19 cellular contexts compared by ENCODE assay signal in genomic region chr2:126665483-126665882, GRCh38. TPM values are rescaled to one million over a fixed set of nuclear protein-coding genes. Genes with fewer than 3 reads are reported as not detected.
A peak's percentile ranks its signal among the peaks of the same experiment; 100 is the strongest.
DNase-seq lines count a peak whose midpoint lies in the region; ATAC-seq, FAIRE-seq and TF ChIP-seq lines count a peak whose summit lies in the region.
"Had no signal": no experiment of that assay in that cellular context is flagged by ENCODE, and none has a peak within 500 bp of the region (broad histone marks: within the 10 kb centered on the region; RNA-seq: fewer than 3 reads in every experiment).

No MANE protein-coding gene starts in this region.

- H3K27ac ChIP-seq in CD4-positive, CD25-positive, alpha-beta regulatory T cell (ENCODE audit: insufficient read depth, low read length, poor library complexity, severe bottlenecking), result peak overlapping the region; percentile 76
- no peak overlapping the region for H3K27ac ChIP-seq in GM23338 (ENCODE audit: low read depth)
- peak overlapping the region; percentile 44; the same call in 1 of the 3 replicates for H3K27ac ChIP-seq in K562 (ENCODE audit: extremely low read depth, low read depth, low read length)
- no peak overlapping the region for H3K27ac ChIP-seq in thyroid gland
- H3K27ac ChIP-seq: C4-2B, foreskin keratinocyte, KMS-11 had no signal

- no TSS peak for BruUV-seq in K562 (replicated peaks; lab: Mats Ljungman, UMichigan)

- H3F3A ChIP-seq in GM23338 (replicated peaks; ENCODE audit: low read depth), result no peaks in the 10 kb centered on the region

- peaks cover 15% of the 10 kb centered on the region for H3K36me3 ChIP-seq in CD4-positive, CD25-positive, alpha-beta regulatory T cell (ENCODE audit: control insufficient read depth, insufficient read depth, low read length)
- H3K36me3 ChIP-seq in GM23338 (ENCODE audit: insufficient read depth), result no peaks in the 10 kb centered on the region
- H3K36me3 ChIP-seq in K562 (ENCODE audit: control insufficient read depth, insufficient read depth, low read length), result peaks cover 89% of the 10 kb centered on the region
- H3K36me3 ChIP-seq in thyroid gland, result no peaks in the 10 kb centered on the region

- H4K20me1 ChIP-seq in GM23338 (replicated peaks; ENCODE audit: insufficient read depth) (no peaks in the 10 kb centered on the region), K562 (replicated peaks; ENCODE audit: control insufficient read depth, insufficient read depth, low read length) (peaks cover 45% of the 10 kb centered on the region)

- H3K79me2 ChIP-seq in GM23338 (replicated peaks; ENCODE audit: insufficient read depth) (peaks cover 7% of the 10 kb centered on the region; the same call in 1 of the 2 replicates), K562 (ENCODE audit: control insufficient read depth, insufficient read depth, low read length) (peaks cover 99% of the 10 kb centered on the region)

- H3K4me1 ChIP-seq in CD4-positive, CD25-positive, alpha-beta regulatory T cell (ENCODE audit: control insufficient read depth, insufficient read depth, low read length, poor library complexity, severe bottlenecking), result peaks cover 56% of the 10 kb centered on the region
- H3K4me1 ChIP-seq in GM23338 (ENCODE audit: insufficient read depth) (no peaks in the 10 kb centered on the region), K562 (replicated peaks in 1 of 2; ENCODE audit: control insufficient read depth in 2 of 2, insufficient read depth in 2 of 2, low read length in 2 of 2) (peaks cover 61 to 63% of the 10 kb centered on the region in 2 experiments), thyroid gland (peaks cover 0 to 22% of the 10 kb centered on the region in 2 donors)
- H3K4me1 ChIP-seq: foreskin keratinocyte had no signal

- no peaks in the 10 kb centered on the region for H3K27me3 ChIP-seq in CD4-positive, CD25-positive, alpha-beta regulatory T cell (ENCODE audit: control insufficient read depth, insufficient read depth, low read length)
- H3K27me3 ChIP-seq in GM23338 (ENCODE audit: insufficient read depth), result no peaks in the 10 kb centered on the region
- H3K27me3 ChIP-seq in K562 (ENCODE audit: control insufficient read depth in 2 of 2, insufficient read depth in 2 of 2, low read length in 2 of 2), result no peaks in the 10 kb centered on the region
- no peaks in the 10 kb centered on the region for H3K27me3 ChIP-seq in thyroid gland
- H3K27me3 ChIP-seq: foreskin keratinocyte had no signal

- TF ChIP-seq POLR2A in K562 (conservative IDR thresholded peaks at IDR 0.05) (no peak), GM12891 (IDR thresholded peaks at IDR 0.05; ENCODE audit: low read depth, low read length) (no peak), thyroid gland (IDR thresholded peaks at IDR 0.05) (no peak)

- TF ChIP-seq EP300 in K562 (IDR thresholded peaks at IDR 0.05; ENCODE audit: low read length), result no peak

- TF ChIP-seq RAD21 in K562 (CRISPR knock-in tag; conservative IDR thresholded peaks at IDR 0.05 in 1 of 2, IDR thresholded peaks at IDR 0.05 in 1 of 2), result no peak

- H3K9me2 ChIP-seq in GM23338 (ENCODE audit: insufficient read depth), result no peaks in the 10 kb centered on the region

- in situ Hi-C loops in K562 (cut with MboI), result no loop called here

- no peak overlapping the region for H2AFZ ChIP-seq in GM23338
- no peak overlapping the region for H2AFZ ChIP-seq in K562 (ENCODE audit: low read depth, low read length)

- H3K27ac Mint-ChIP-seq in CD4-positive, CD25-positive, alpha-beta regulatory T cell, result peak overlapping the region; percentile 82 to 96 (median 96)
- H3K27ac Mint-ChIP-seq in GM23338 (peak overlapping the region; percentile 83; the same call in 1 of the 2 replicates), neural crest cell (ENCODE audit: unreplicated experiment) (no peak overlapping the region)
- H3K27ac Mint-ChIP-seq: mesothelial cell of epicardium had no signal

- POLR2A ChIA-PET in K562 (lab: Yijun Ruan, JAX), result interaction anchor here (0.8 to 2.1 kb wide), 2 partner anchors 8 to 22 kb away, joined by 3 to 10 read pairs; no protein-coding TSS in a partner anchor

- peaks cover 13% of the 10 kb centered on the region for H3K9me1 ChIP-seq in K562 (ENCODE audit: control insufficient read depth, insufficient read depth, low read length)

- 79% methylated on average over 9 of the region's 9 CpGs for WGBS in K562 (ENCODE audit: insufficient coverage, low coverage, missing lambda C conversion rate)
- WGBS in thyroid gland, 2 donors, result 81 to 88% methylated on average over 9 of the region's 9 CpGs

- peak overlapping the region in 1 of 4 donors; percentile 80 for H3K4me3 Mint-ChIP-seq in CD4-positive, CD25-positive, alpha-beta regulatory T cell
- H3K4me3 Mint-ChIP-seq in GM23338 (no peak overlapping the region), neural crest cell (peak overlapping the region; percentile 68)
- H3K4me3 Mint-ChIP-seq: mesothelial cell of epicardium, WTC11 had no signal

- FAIRE-seq in K562 (lab: Jason Lieb, UNC) (no peak), GM12891 (lab: Jason Lieb, UNC) (no peak)
- FAIRE-seq: urothelium cell line had no signal

- ATAC-seq in CD4-positive, CD25-positive, alpha-beta regulatory T cell (ENCODE audit: low read depth in 2 of 2), result no peak
- ATAC-seq in GM23338 (no peak), K562 (no peak)
- ATAC-seq: activated T-cell treated with anti-CD3 and anti-CD28 coated beads, Interleukin-2, amount 50 U/mL, for 4 hours; foreskin keratinocyte had no signal

- H3K27me3 Mint-ChIP-seq in CD4-positive, CD25-positive, alpha-beta regulatory T cell, result no peaks in the 10 kb centered on the region
- H3K27me3 Mint-ChIP-seq in GM23338 (ENCODE audit: insufficient read depth, low read depth, poor library complexity), result peaks cover 5% of the 10 kb centered on the region
- H3K27me3 Mint-ChIP-seq in neural crest cell (ENCODE audit: low read depth), result no peaks in the 10 kb centered on the region

- no peaks in the 10 kb centered on the region for H3K9me3 ChIP-seq in CD4-positive, CD25-positive, alpha-beta regulatory T cell (ENCODE audit: control insufficient read depth in 2 of 2, low read length in 2 of 2)
- H3K9me3 ChIP-seq in K562 (replicated peaks; ENCODE audit: control insufficient read depth, insufficient read depth, low read depth, low read length), result no peaks in the 10 kb centered on the region
- H3K9me3 ChIP-seq in thyroid gland, result no peaks in the 10 kb centered on the region

- peak overlapping the region in 1 of 2 experiments; percentile 62; a peak in 2 of 4 replicates for H3K9ac ChIP-seq in K562 (ENCODE audit: insufficient read depth in 1 of 2, low read depth in 2 of 2, low read length in 2 of 2)
- H3K9ac ChIP-seq: KMS-11 had no signal

- H3K4me2 ChIP-seq in GM23338 (no peak overlapping the region), K562 (ENCODE audit: insufficient read depth, low read length) (no peak overlapping the region; the same call in 1 of the 2 replicates)
- H3K4me2 ChIP-seq: KMS-11 had no signal

- intact Hi-C loops in K562 (cut with micrococcal nuclease) (no loop called here), thyroid gland (cut with DNase I) (no loop called here)

- H3K4me3 ChIP-seq in CD4-positive, CD25-positive, alpha-beta regulatory T cell (ENCODE audit: low read depth, low read length), result peak overlapping the region; percentile 52
- H3K4me3 ChIP-seq in GM23338, result no peak overlapping the region
- H3K4me3 ChIP-seq in K562, result no peak overlapping the region
- H3K4me3 ChIP-seq in thyroid gland (replicated peaks in 1 of 3), result no peak overlapping the region

- CTCF ChIA-PET in K562 (lab: Yijun Ruan, JAX; ENCODE audit: low intra/inter-chr PET ratio), result no interaction called here

- TF ChIP-seq CTCF in GM23338 (conservative IDR thresholded peaks at IDR 0.05; ENCODE audit: low read depth in 2 of 2), result no peak
- TF ChIP-seq CTCF in K562 (IDR thresholded peaks at IDR 0.05 in 2 of 3, conservative IDR thresholded peaks at IDR 0.05 in 1 of 3; ENCODE audit: insufficient read depth in 2 of 3, low read depth in 1 of 3, low read length in 3 of 3), result no peak
- no peak for TF ChIP-seq CTCF in neural crest cell (conservative IDR thresholded peaks at IDR 0.05)
- no peak for TF ChIP-seq CTCF in thyroid gland (IDR thresholded peaks at IDR 0.05)

- H3K36me3 Mint-ChIP-seq in CD4-positive, CD25-positive, alpha-beta regulatory T cell, result peaks cover 28% of the 10 kb centered on the region
- H3K36me3 Mint-ChIP-seq in GM23338 (ENCODE audit: low read depth) (no peaks in the 10 kb centered on the region; the same call in 2 of the 3 replicates), neural crest cell (ENCODE audit: low read depth) (peaks cover 4% of the 10 kb centered on the region)
- H3K36me3 Mint-ChIP-seq: mesothelial cell of epicardium, WTC11 had no signal

- no peak for DNase-seq in CD4-positive, CD25-positive, alpha-beta regulatory T cell
- DNase-seq in GM23338 (ENCODE audit: low spot score) (no peak), K562 (ENCODE audit: extremely low read depth in 1 of 4, low spot score in 3 of 4) (no peak), neural crest cell (ENCODE audit: low read depth, low spot score) (no peak), GM12891 (ENCODE audit: insufficient read length, low spot score) (no peak), GM03348 (ENCODE audit: low spot score) (no peak), thyroid gland (no peak)
- DNase-seq: activated T-cell treated with anti-CD3 and anti-CD28 coated beads, Interleukin-2, amount 50 U/mL, for 4 hours; effector CD4-positive, alpha-beta T cell; foreskin keratinocyte; GF-D8; GOT3; NCI-H1436; NCI-H446 had no signal

- H3K9me3 Mint-ChIP-seq in CD4-positive, CD25-positive, alpha-beta regulatory T cell, result no peaks in the 10 kb centered on the region
- H3K9me3 Mint-ChIP-seq in GM23338 (no peaks in the 10 kb centered on the region), neural crest cell (no peaks in the 10 kb centered on the region)
- H3K9me3 Mint-ChIP-seq: activated T-cell treated with anti-CD3 and anti-CD28 coated beads, Interleukin-2, amount 50 U/mL, for 4 hours; mesothelial cell of epicardium; WTC11 had no signal

- H3K4me1 Mint-ChIP-seq in CD4-positive, CD25-positive, alpha-beta regulatory T cell, result peaks cover 25 to 94% (median 55%) of the 10 kb centered on the region in 4 donors
- peaks cover 15% of the 10 kb centered on the region for H3K4me1 Mint-ChIP-seq in GM23338
- H3K4me1 Mint-ChIP-seq in neural crest cell, result peaks cover 88% of the 10 kb centered on the region

RNA-seq across cellular contexts. Expression of gene GYPC, which starts 9.5 kb away (rescaled TPM):
- 75.2 TPM for total RNA-seq in CD4-positive, CD25-positive, alpha-beta regulatory T cell
- polyA plus RNA-seq in CD4-positive, CD25-positive, alpha-beta regulatory T cell, result 100 to 1,000 TPM; 157 to 210 (median 190) TPM
- total RNA-seq in GM23338 (2014; rRNA removed; shearing (Covaris generic)), result 13.4 and 19.6 TPM in 2 replicates
- polyA plus RNA-seq in GM23338 (2016; fragmentation: Nextera tagmentation; extraction: Ambion mirVana), result 29.7 and 31.2 TPM in 2 replicates
- total RNA-seq in K562 (2011; cell fraction: chromatin; rRNA removed; ENCODE audit: low replicate concordance), result 120 and 158 TPM in 2 replicates
- 166 and 169 TPM in 2 replicates for total RNA-seq in K562 (2011; cell fraction: nucleolus; rRNA removed)
- 154 and 197 TPM in 2 replicates for total RNA-seq in K562 (2011; cell fraction: nucleoplasm; rRNA removed)
- 282 and 367 TPM in 2 replicates for total RNA-seq in K562 (2014; rRNA removed)
- 121 and 155 TPM in 2 replicates for total RNA-seq in K562 (2014; rRNA removed; fragmentation: Illumina TruSeq; extraction: Trizol)
- total RNA-seq in K562 (2015; rRNA removed; fragmentation: Illumina TruSeq; extraction: Trizol), result 174 and 181 TPM in 2 replicates
- 194 and 210 TPM in 2 replicates for total RNA-seq in K562 (2021)
- 241 and 252 TPM in 2 replicates for polyA plus RNA-seq in K562 (2011; rRNA removed)
- 439 and 540 TPM in 2 replicates for polyA plus RNA-seq in K562 (2011; cell fraction: cytosol; rRNA removed)
- 132 and 178 TPM in 2 replicates for polyA plus RNA-seq in K562 (2011; cell fraction: nucleus; rRNA removed)
- 183 and 349 TPM in 2 replicates for polyA plus RNA-seq in K562 (2012)
- 202 and 211 TPM in 2 replicates for polyA plus RNA-seq in K562 (2014; fragmentation: Illumina TruSeq; extraction: Trizol)
- 10 to 100 TPM; 50.6 to 53.7 TPM for polyA plus RNA-seq in K562 (2014; fragmentation: Nextera tagmentation; extraction: Ambion mirVana)
- polyA plus RNA-seq in K562 (2014; rRNA removed), result 229 and 299 TPM in 2 replicates
- polyA minus RNA-seq in K562 (2011; rRNA and poly(A)+ RNA removed), result 144 and 198 TPM in 2 replicates
- polyA minus RNA-seq in K562 (2011; cell fraction: cytosol; rRNA and poly(A)+ RNA removed), result 95.9 and 113 TPM in 2 replicates
- 29.8 and 52.5 TPM in 2 replicates for polyA minus RNA-seq in K562 (2011; cell fraction: nucleus; rRNA and poly(A)+ RNA removed)
- total RNA-seq in neural crest cell, result 84.4 and 89.4 TPM in 2 replicates
- polyA plus RNA-seq in GM12891 (2012; ENCODE audit: low read depth, missing spikeins), result 130 TPM
- total RNA-seq in thyroid gland, result 10 to 100 TPM; 17.1 to 83.6 (median 42.5) TPM
- total RNA-seq: foreskin keratinocyte had no signal

Comparison
In these comparisons a context has a peak if more than half of its experiments do, and no peak if none do; other contexts are left out.
1. H3K27ac ChIP-seq: peak in CD4-positive, CD25-positive, alpha-beta regulatory T cell (single experiment) and K562 (single experiment); none in GM23338 (single experiment) and thyroid gland (0 of 3).